Comparison of ENCODE assay signal across 8 cellular contexts in the genomic region with DNA sequence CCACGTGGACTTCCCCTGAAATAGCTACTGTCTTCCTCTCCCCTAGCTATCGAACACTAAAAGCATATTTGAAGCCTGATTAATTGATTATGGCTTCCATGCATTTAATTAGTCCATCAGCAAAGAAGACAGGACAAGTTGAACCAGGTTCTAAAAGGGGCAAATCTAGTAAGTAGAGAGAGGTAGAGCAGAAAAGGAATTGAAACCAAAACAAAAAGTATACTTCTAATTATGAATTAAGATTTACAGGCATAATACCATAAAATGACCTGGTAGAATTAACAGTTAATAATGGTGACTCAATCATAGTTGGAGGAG. TPM values are rescaled to one million over a fixed set of nuclear protein-coding genes. Genes with fewer than 3 reads are reported as not detected.
DNase-seq lines count a peak whose midpoint lies in the region; ATAC-seq, FAIRE-seq and TF ChIP-seq lines count a peak whose summit lies in the region.

No MANE protein-coding gene starts in this region.

- H3K27ac ChIP-seq in C4-2B = peak overlapping the region; percentile 91
- H3K27ac ChIP-seq in naive thymus-derived CD4-positive, alpha-beta T cell (ENCODE audit: low read depth, low read length) = peak overlapping the region; percentile 82

- H3K27me3 Mint-ChIP-seq in brain = peaks cover 7% of the 10 kb centered on the region
- H3K27me3 Mint-ChIP-seq in naive thymus-derived CD4-positive, alpha-beta T cell = peaks cover 0 to 20% (median 4%) of the 10 kb centered on the region in 5 donors

- H3K36me3 ChIP-seq in naive thymus-derived CD4-positive, alpha-beta T cell (ENCODE audit: control insufficient read depth in 2 of 3, insufficient read depth in 3 of 3, low read length in 3 of 3) = no peaks in the 10 kb centered on the region

- POLR2A ChIA-PET in naive thymus-derived CD4-positive, alpha-beta T cell (lab: Charles Lee) = interaction anchor here (0.6 to 2.6 kb wide), 11 partner anchors 11 to 985 kb away, joined by 3 to 22 read pairs (median 6); no protein-coding TSS in a partner anchor

- H3K4me1 ChIP-seq in naive thymus-derived CD4-positive, alpha-beta T cell (ENCODE audit: control insufficient read depth in 2 of 2, insufficient read depth in 2 of 2, low read length in 2 of 2) = peaks cover 18 to 19% of the 10 kb centered on the region in 2 donors

- CTCF ChIA-PET in naive thymus-derived CD4-positive, alpha-beta T cell (lab: Charles Lee) = interaction anchor here (0.6 to 2.5 kb wide), 4 partner anchors 10 to 985 kb away, joined by 3 to 13 read pairs (median 6); no protein-coding TSS in a partner anchor

- H3K9me3 ChIP-seq in naive thymus-derived CD4-positive, alpha-beta T cell (ENCODE audit: control insufficient read depth in 2 of 3, low read length in 3 of 3) = no peaks in the 10 kb centered on the region

- peaks cover 0 to 14% (median 9%) of the 10 kb centered on the region in 5 experiments for H3K9me3 Mint-ChIP-seq in brain
- H3K9me3 Mint-ChIP-seq in naive thymus-derived CD4-positive, alpha-beta T cell = peaks cover 0 to 12% (median 0%) of the 10 kb centered on the region in 11 donors

- ATAC-seq in HG02973 (IDR thresholded peaks at IDR 0.05; ENCODE audit: unreplicated experiment) = peak; percentile 0
- no peak for ATAC-seq in naive thymus-derived CD4-positive, alpha-beta T cell

- no peak for FAIRE-seq in urothelium cell line (lab: Jason Lieb, UNC)

- no peaks in the 10 kb centered on the region for H3K27me3 ChIP-seq in naive thymus-derived CD4-positive, alpha-beta T cell (ENCODE audit: control insufficient read depth in 2 of 2, insufficient read depth in 2 of 2, low read length in 2 of 2)

- TF ChIP-seq CTCF in C4-2B (conservative IDR thresholded peaks at IDR 0.05) = no peak
- TF ChIP-seq CTCF in brain (conservative IDR thresholded peaks at IDR 0.05) = no peak

- peak overlapping the region; percentile 70 to 92 (median 84) for H3K27ac Mint-ChIP-seq in brain
- H3K27ac Mint-ChIP-seq in naive thymus-derived CD4-positive, alpha-beta T cell = peak overlapping the region; percentile 61 to 93 (median 87)

- H3K4me1 Mint-ChIP-seq in brain = peaks cover 35% of the 10 kb centered on the region
- peaks cover 7 to 42% (median 29%) of the 10 kb centered on the region in 7 donors for H3K4me1 Mint-ChIP-seq in naive thymus-derived CD4-positive, alpha-beta T cell

- H3K4me3 ChIP-seq in naive thymus-derived CD4-positive, alpha-beta T cell (ENCODE audit: low read length) = peak overlapping the region; percentile 87

- no peak for DNase-seq in naive thymus-derived CD4-positive, alpha-beta T cell
- DNase-seq in NCI-H510A treated with DMSO at 0.1 percent for 48 hours (lab: John Stamatoyannopoulos, UW) = no peak
- no peak for DNase-seq in urothelium cell line (ENCODE audit: low spot score)
- DNase-seq in SHP77 (lab: John Stamatoyannopoulos, UW) = no peak
- no peak for DNase-seq in HK-2 (ENCODE audit: unreplicated experiment)

- peak overlapping the region; percentile 85 to 94 (median 90) for H3K4me3 Mint-ChIP-seq in brain
- peak overlapping the region; percentile 81 to 99 (median 92) for H3K4me3 Mint-ChIP-seq in naive thymus-derived CD4-positive, alpha-beta T cell

- H3K36me3 Mint-ChIP-seq in brain = peaks cover 10% of the 10 kb centered on the region
- H3K36me3 Mint-ChIP-seq in naive thymus-derived CD4-positive, alpha-beta T cell = peaks cover 0 to 7% (median 0%) of the 10 kb centered on the region in 5 donors

- intact Hi-C loops in naive thymus-derived CD4-positive, alpha-beta T cell (cut with micrococcal nuclease) = loop anchor here (1.0 to 5.0 kb wide), 24 partner anchors 11 to 1435 kb away; a partner anchor contains a TSS

RNA-seq across cellular contexts. Expression of a gene that starts 0.4 kb away (rescaled TPM):
- polyA plus RNA-seq in brain (ENCODE audit: insufficient read depth, low read depth, low replicate concordance) = 29.2 TPM
- total RNA-seq in naive thymus-derived CD4-positive, alpha-beta T cell = 10 to 100 TPM; 11.0 to 23.9 (median 12.1) TPM
- polyA plus RNA-seq in naive thymus-derived CD4-positive, alpha-beta T cell = 10 to 100 TPM in 1 of 2 donors, 1 to 10 TPM in 1; 9.4 to 13.1 TPM
